8 cellular contexts compared by ENCODE assay signal in genomic region chr3:89113887-89114840, GRCh38. TPM values are rescaled to one million over a fixed set of nuclear protein-coding genes. Genes with fewer than 3 reads are reported as not detected.
DNase-seq lines count a peak whose midpoint lies in the region; ATAC-seq, FAIRE-seq and TF ChIP-seq lines count a peak whose summit lies in the region.

No MANE protein-coding gene starts in this region.

- DNase-seq in A549 (ENCODE audit: low read depth in 1 of 2, low spot score in 1 of 2) = peak in 1 of 2 experiments; percentile 69
- DNase-seq in GM13977 (ENCODE audit: low spot score) = peak; percentile 36
- peak; percentile 91 for DNase-seq in NCI-H748 (lab: John Stamatoyannopoulos, UW; ENCODE audit: unreplicated experiment)
- peak in 55 of 56 donors; percentile 11 to 85 (median 51) for DNase-seq in amygdala (lab: John Stamatoyannopoulos, UW)
- DNase-seq in right cardiac atrium = peak; percentile 65 to 88 (median 82)
- DNase-seq in prostate gland (ENCODE audit: low spot score) = peak; percentile 66
- no peak for DNase-seq in NOMO-1 (lab: John Stamatoyannopoulos, UW; ENCODE audit: unreplicated experiment in 2 of 2)

- FAIRE-seq in A549 (lab: Jason Lieb, UNC) = no peak

- ATAC-seq in A549 (peak; percentile 98 to 99), HG02938 (IDR thresholded peaks at IDR 0.05; ENCODE audit: unreplicated experiment) (peak; percentile 85), right cardiac atrium (peak; percentile 92 to 97)

- POLR2A ChIA-PET in A549 (lab: Yijun Ruan, JAX) = no interaction called here

- TF ChIP-seq CTCF in A549 (IDR thresholded peaks at IDR 0.05) = peak; percentile 50
- peak; percentile 70 for TF ChIP-seq CTCF in GM13977 (IDR thresholded peaks at IDR 0.05; ENCODE audit: extremely low read depth, insufficient read depth, missing control alignments)
- TF ChIP-seq CTCF in prostate gland (IDR thresholded peaks at IDR 0.05) = peak; percentile 17 to 59 (median 56)

- H3K36me3 ChIP-seq in prostate gland = no peaks in the 10 kb centered on the region

- no peak for TF ChIP-seq EP300 in A549 (IDR thresholded peaks at IDR 0.05)

- H3K4me1 ChIP-seq in A549 (no peaks in the 10 kb centered on the region), right cardiac atrium (ENCODE audit: control insufficient read depth, insufficient read depth, low read length) (no peaks in the 10 kb centered on the region), prostate gland (replicated peaks) (no peaks in the 10 kb centered on the region)

- intact Hi-C loops in right cardiac atrium (cut with DNase I) (no loop called here), prostate gland (cut with DNase I) (loop anchor here (5.0 to 10.0 kb wide), 3 partner anchors 98 to 899 kb away; no protein-coding TSS in a partner anchor)

- no peaks in the 10 kb centered on the region for H3K27me3 ChIP-seq in right cardiac atrium (ENCODE audit: control insufficient read depth, insufficient read depth)
- H3K27me3 ChIP-seq in prostate gland (replicated peaks; ENCODE audit: insufficient read depth) = no peaks in the 10 kb centered on the region

- CTCF ChIA-PET in A549 (lab: Yijun Ruan, JAX) = interaction anchor here (1.1 kb wide), 1 partner anchor 308 kb away, joined by 3 read pairs; no protein-coding TSS in a partner anchor

- TF ChIP-seq POLR2A in A549 (IDR thresholded peaks at IDR 0.05; ENCODE audit: low read length) (no peak), prostate gland (IDR thresholded peaks at IDR 0.05) (no peak)

- WGBS in A549 (ENCODE audit: missing lambda C conversion rate) = 2% methylated on average over 13 of the region's 42 CpGs
- 4% methylated on average over 42 of the region's 42 CpGs for WGBS in right cardiac atrium
- 5% methylated on average over 42 of the region's 42 CpGs for WGBS in prostate gland

- TF ChIP-seq RAD21 in A549 (conservative IDR thresholded peaks at IDR 0.05 in 1 of 2, IDR thresholded peaks at IDR 0.05 in 1 of 2) = peak; percentile 27 to 41

- H3K9me3 ChIP-seq in A549 = no peaks in the 10 kb centered on the region
- no peaks in the 10 kb centered on the region for H3K9me3 ChIP-seq in right cardiac atrium (ENCODE audit: control insufficient read depth, low read length)
- no peaks in the 10 kb centered on the region for H3K9me3 ChIP-seq in prostate gland

- H3K4me2 ChIP-seq in A549 = peak overlapping the region; percentile 84

- H3K4me3 ChIP-seq in A549 (peak overlapping the region; percentile 38), right cardiac atrium (ENCODE audit: low read length) (peak overlapping the region; percentile 58), prostate gland (peak overlapping the region; percentile 31 to 34)

- in situ Hi-C loops in GM13977 (cut with MboI; ENCODE audit: low pct_unique_long_range_greater_than_20kb, low sequenced_read_pairs, unreplicated experiment) = loop anchor here (25.0 kb wide), 1 partner anchor 902 kb away; no protein-coding TSS in a partner anchor

- H3K27ac ChIP-seq in A549 (no peak overlapping the region), right cardiac atrium (ENCODE audit: low read length) (peak overlapping the region; percentile 70), prostate gland (peak overlapping the region; percentile 62 to 63)

TF ChIP-seq in A549, 52 proteins besides CTCF, POLR2A, EP300 and RAD21:
- TF ChIP-seq FOSL2 (IDR thresholded peaks at IDR 0.05) (no peak), FOSL2 (CRISPR knock-in tag; IDR thresholded peaks at IDR 0.05) (no peak), CBX8 (IDR thresholded peaks at IDR 0.05) (no peak), MYC (IDR thresholded peaks at IDR 0.05; ENCODE audit: borderline replicate concordance, low read length) (no peak), MAX (IDR thresholded peaks at IDR 0.05) (peak; percentile 24; the same call in 1 of the 2 replicates), BHLHE40 (IDR thresholded peaks at IDR 0.05; ENCODE audit: low read depth, low read length) (no peak), SMC3 (IDR thresholded peaks at IDR 0.05) (peak; percentile 52), HMGXB4 (CRISPR knock-in tag; IDR thresholded peaks at IDR 0.05; ENCODE audit: borderline replicate concordance) (no peak), ZNF302 (CRISPR knock-in tag; IDR thresholded peaks at IDR 0.05) (no peak), NPAS2 (CRISPR knock-in tag; IDR thresholded peaks at IDR 0.05; ENCODE audit: borderline replicate concordance) (no peak), HOXB13 (CRISPR knock-in tag; IDR thresholded peaks at IDR 0.05; ENCODE audit: low read depth) (no peak), RFX5 (IDR thresholded peaks at IDR 0.05) (no peak), JUN (IDR thresholded peaks at IDR 0.05) (no peak), ATOH8 (CRISPR knock-in tag; IDR thresholded peaks at IDR 0.05; ENCODE audit: low read depth) (no peak), HES2 (IDR thresholded peaks at IDR 0.05) (no peak), HDAC2 (IDR thresholded peaks at IDR 0.05) (peak; percentile 94), NFE2L2 (conservative IDR thresholded peaks at IDR 0.05; ENCODE audit: low read length) (no peak), SREBF2 (IDR thresholded peaks at IDR 0.05) (no peak), TFCP2L1 (CRISPR knock-in tag; IDR thresholded peaks at IDR 0.05) (no peak)

RNA-seq across cellular contexts. Expression of gene EPHA3, which starts 6.7 kb away (rescaled TPM):
- not detected in 2 replicates for polyA plus RNA-seq in A549 (2011; rRNA removed)
- polyA plus RNA-seq in A549 (2012; cell fraction: cytosol; rRNA removed) = not detected in 2 replicates
- polyA plus RNA-seq in A549 (2012; cell fraction: nucleus; rRNA removed) = not detected in 2 replicates
- not detected in 3 replicates for polyA plus RNA-seq in A549 (2017; fragmentation: RNase III; extraction: RNeasy Plus Mini Kit Qiagen cat#74134 plus additional on column Dnase treatment)
- not detected in 2 replicates for polyA minus RNA-seq in A549 (2011; rRNA and poly(A)+ RNA removed)
- 10 to 100 TPM in 1 of 4 donors, 1 to 10 TPM in 3; 6.5 to 12.9 (median 7.3) TPM for total RNA-seq in right cardiac atrium
- 2.7 TPM for polyA plus RNA-seq in right cardiac atrium
- total RNA-seq in prostate gland = 10 to 100 TPM in 1 of 2 donors, 1 to 10 TPM in 1; 9.4 to 11.9 TPM

Comparison
In these comparisons a context has a peak if more than half of its experiments do, and no peak if none do; other contexts are left out.
1. DNase-seq: peak in GM13977 (single experiment), NCI-H748 (single experiment), amygdala (55 of 56), right cardiac atrium (3 of 3) and prostate gland (single experiment); none in NOMO-1 (0 of 2).
2. H3K27ac ChIP-seq: peak in right cardiac atrium (single experiment) and prostate gland (2 of 2); none in A549 (0 of 2).
3. Peak in every context shown above with its lines, with median percentiles within 50 percentile points of each other: ATAC-seq, H3K4me3 ChIP-seq and CTCF ChIP-seq.